ENCODE assay signal across 1 cellular context in genomic region chr10:29658984-29659769, GRCh38.
TF ChIP-seq lines count a peak whose summit lies in the region.

No MANE protein-coding gene starts in this region.

TF ChIP-seq in HepG2, 621 proteins besides CTCF, POLR2A, EP300 and RAD21 (continued from another document and continues in another):
- TF ChIP-seq DZIP1 (CRISPR knock-in tag; IDR thresholded peaks at IDR 0.05): no peak
- no peak for TF ChIP-seq ERF (CRISPR knock-in tag; IDR thresholded peaks at IDR 0.05)
- no peak for TF ChIP-seq ZFP62 (CRISPR knock-in tag; IDR thresholded peaks at IDR 0.05)
- no peak for TF ChIP-seq KLF15 (CRISPR knock-in tag; IDR thresholded peaks at IDR 0.05; ENCODE audit: borderline replicate concordance)
- no peak for TF ChIP-seq HDAC6 (IDR thresholded peaks at IDR 0.05; ENCODE audit: low read depth, low read length)
- no peak for TF ChIP-seq ZBTB4 (CRISPR knock-in tag; IDR thresholded peaks at IDR 0.05; ENCODE audit: borderline replicate concordance)
- no peak for TF ChIP-seq NAIF1 (CRISPR knock-in tag; IDR thresholded peaks at IDR 0.05; ENCODE audit: borderline replicate concordance)
- TF ChIP-seq ZNF615 (CRISPR knock-in tag; IDR thresholded peaks at IDR 0.05; ENCODE audit: borderline replicate concordance): no peak
- TF ChIP-seq MIER3 (CRISPR knock-in tag; IDR thresholded peaks at IDR 0.05; ENCODE audit: borderline replicate concordance): no peak
- TF ChIP-seq ZNF496 (CRISPR knock-in tag; IDR thresholded peaks at IDR 0.05; ENCODE audit: insufficient replicate concordance): no peak
- no peak for TF ChIP-seq ZNF7 (CRISPR knock-in tag; IDR thresholded peaks at IDR 0.05)
- no peak for TF ChIP-seq ZNF703 (CRISPR knock-in tag; IDR thresholded peaks at IDR 0.05; ENCODE audit: borderline replicate concordance)
- peak; percentile 51; the same call in 1 of the 2 replicates for TF ChIP-seq HOMEZ (CRISPR knock-in tag; IDR thresholded peaks at IDR 0.05; ENCODE audit: low read depth)
- no peak for TF ChIP-seq ZNF792 (CRISPR knock-in tag; IDR thresholded peaks at IDR 0.05)
- no peak for TF ChIP-seq HINFP (CRISPR knock-in tag; IDR thresholded peaks at IDR 0.05; ENCODE audit: low read depth)
- no peak for TF ChIP-seq ZNF143 (CRISPR knock-in tag; IDR thresholded peaks at IDR 0.05)
- no peak for TF ChIP-seq MTA3 (CRISPR knock-in tag; IDR thresholded peaks at IDR 0.05)
- no peak for TF ChIP-seq ELF4 (CRISPR knock-in tag; IDR thresholded peaks at IDR 0.05; ENCODE audit: borderline replicate concordance)
- TF ChIP-seq NR2F1 (CRISPR knock-in tag; IDR thresholded peaks at IDR 0.05): no peak
- no peak for TF ChIP-seq FOXO4 (CRISPR knock-in tag; conservative IDR thresholded peaks at IDR 0.05)
- TF ChIP-seq POLR2AphosphoS5 (IDR thresholded peaks at IDR 0.05; ENCODE audit: low read depth, low read length): no peak
- 0 out of 2 replicates have a peak, but pooled peaks have one; percentile 63 for TF ChIP-seq JUN (CRISPR knock-in tag; IDR thresholded peaks at IDR 0.05)
- no peak for TF ChIP-seq RAD51 (IDR thresholded peaks at IDR 0.05; ENCODE audit: borderline replicate concordance)
- TF ChIP-seq ELF3 (CRISPR knock-in tag; IDR thresholded peaks at IDR 0.05): peak; percentile 41; the same call in 1 of the 2 replicates
- no peak for TF ChIP-seq PATZ1 (CRISPR knock-in tag; IDR thresholded peaks at IDR 0.05)
- no peak for TF ChIP-seq MZF1 (CRISPR knock-in tag; IDR thresholded peaks at IDR 0.05; ENCODE audit: borderline replicate concordance)
- no peak for TF ChIP-seq FOXA1 (IDR thresholded peaks at IDR 0.05)
- TF ChIP-seq FOXA1 (CRISPR knock-in tag; IDR thresholded peaks at IDR 0.05): peak; percentile 30; the same call in 1 of the 2 replicates
- no peak for TF ChIP-seq ZKSCAN1 (IDR thresholded peaks at IDR 0.05; ENCODE audit: low read length)
- TF ChIP-seq ZNF296 (CRISPR knock-in tag; conservative IDR thresholded peaks at IDR 0.05): no peak
- 0 out of 2 replicates have a peak, but pooled peaks have one; percentile 22 for TF ChIP-seq JUND (CRISPR knock-in tag; IDR thresholded peaks at IDR 0.05)
- no peak for TF ChIP-seq GTF3A (CRISPR knock-in tag; conservative IDR thresholded peaks at IDR 0.05)
- TF ChIP-seq SAP130 (CRISPR knock-in tag; IDR thresholded peaks at IDR 0.05; ENCODE audit: low read depth): peak; percentile 47; the same call in 1 of the 2 replicates
- no peak for TF ChIP-seq RBFOX2 (IDR thresholded peaks at IDR 0.05; ENCODE audit: low read depth, low read length)
- TF ChIP-seq RCOR2 (CRISPR knock-in tag; IDR thresholded peaks at IDR 0.05): no peak
- no peak for TF ChIP-seq ZNF282 (IDR thresholded peaks at IDR 0.05; ENCODE audit: partially characterized antibody)
- no peak for TF ChIP-seq CBX2 (IDR thresholded peaks at IDR 0.05; ENCODE audit: low read depth, low read length)
- TF ChIP-seq CBX2 (CRISPR knock-in tag; IDR thresholded peaks at IDR 0.05; ENCODE audit: low read depth): no peak
- peak; percentile 73 for TF ChIP-seq GFI1 (CRISPR knock-in tag; IDR thresholded peaks at IDR 0.05; ENCODE audit: borderline replicate concordance)
- no peak for TF ChIP-seq PLSCR1 (CRISPR knock-in tag; IDR thresholded peaks at IDR 0.05; ENCODE audit: borderline replicate concordance)
- TF ChIP-seq ZHX1 (CRISPR knock-in tag; IDR thresholded peaks at IDR 0.05; ENCODE audit: low read depth): no peak
- TF ChIP-seq ONECUT2 (CRISPR knock-in tag; IDR thresholded peaks at IDR 0.05): no peak
- no peak for TF ChIP-seq MAZ (IDR thresholded peaks at IDR 0.05; ENCODE audit: borderline replicate concordance, low read depth, low read length)
- TF ChIP-seq MAZ (CRISPR knock-in tag; IDR thresholded peaks at IDR 0.05; ENCODE audit: low read depth): no peak
- TF ChIP-seq HDAC1 (CRISPR knock-in tag; IDR thresholded peaks at IDR 0.05): no peak
- TF ChIP-seq MBD4 (IDR thresholded peaks at IDR 0.05; ENCODE audit: borderline replicate concordance, low read length): no peak
- no peak for TF ChIP-seq ZBTB42 (CRISPR knock-in tag; IDR thresholded peaks at IDR 0.05)
- TF ChIP-seq ZNF251 (CRISPR knock-in tag; IDR thresholded peaks at IDR 0.05): no peak
- TF ChIP-seq ZMAT3 (CRISPR knock-in tag; conservative IDR thresholded peaks at IDR 0.05): no peak
